ENCODE assay signal across 8 cellular contexts in genomic region chr5:175321927-175322532, GRCh38.
DNase-seq lines count a peak whose midpoint lies in the region; ATAC-seq, FAIRE-seq and TF ChIP-seq lines count a peak whose summit lies in the region.

No MANE protein-coding gene starts in this region.

- H3K27ac ChIP-seq in keratinocyte (ENCODE audit: control insufficient read depth, insufficient read depth, low read length) (no peak overlapping the region), stomach (no peak overlapping the region)

- intact Hi-C loops in activated T-helper 2 cell treated with anti-CD3 and anti-CD28 coated beads, Interferon-gamma antibody, Interleukin-2, Interleukin-4, amounts not matched to agents 10 μg/mL and 5 μg/mL and 100 μg/mL, durations not matched to agents 14 hours and 24 hours and 36 hours (cut with micrococcal nuclease) = no loop called here
- intact Hi-C loops in left cardiac atrium (cut with DNase I) = no loop called here
- intact Hi-C loops in stomach (cut with DNase I; ENCODE audit: low total_unique reads) = no loop called here

- TF ChIP-seq CTCF in keratinocyte (optimal IDR thresholded peaks at IDR 0.05 in 1 of 3, IDR thresholded peaks at IDR 0.05 in 1 of 3, conservative IDR thresholded peaks at IDR 0.05 in 1 of 3; ENCODE audit: extremely low read depth in 1 of 3, insufficient read depth in 2 of 3, low read length in 3 of 3) (no peak), stomach (IDR thresholded peaks at IDR 0.05) (no peak)

- H3K4me1 Mint-ChIP-seq in activated T-helper 2 cell treated with anti-CD3 and anti-CD28 coated beads, Interferon-gamma antibody, Interleukin-2, Interleukin-4, amounts not matched to agents 10 μg/mL and 5 μg/mL and 100 μg/mL, durations not matched to agents 14 hours and 24 hours and 36 hours (ENCODE audit: low read depth) = no peaks in the 10 kb centered on the region

- H4K20me1 ChIP-seq in keratinocyte (ENCODE audit: control insufficient read depth, extremely low read depth, insufficient read depth, low read length) = no peaks in the 10 kb centered on the region

- dilution Hi-C loops in keratinocyte (cut with MboI; ENCODE audit: extremely low pct_ligation_motif_present, low sequenced_read_pairs) = no loop called here

- no peak overlapping the region for H3K4me3 ChIP-seq in keratinocyte (ENCODE audit: control insufficient read depth in 2 of 3, extremely low read depth in 1 of 3, insufficient read depth in 2 of 3, low read depth in 1 of 3, low read length in 3 of 3)
- no peak overlapping the region for H3K4me3 ChIP-seq in stomach

- H2AFZ ChIP-seq in keratinocyte (ENCODE audit: control insufficient read depth, low read length) = no peak overlapping the region

- H3K27me3 ChIP-seq in keratinocyte (ENCODE audit: control insufficient read depth, extremely low read depth, insufficient read depth, low read length) (no peaks in the 10 kb centered on the region), stomach (no peaks in the 10 kb centered on the region)

- FAIRE-seq in keratinocyte (lab: Jason Lieb, UNC) = peak; percentile 84

- no peak overlapping the region for H3K4me3 Mint-ChIP-seq in activated T-helper 2 cell treated with anti-CD3 and anti-CD28 coated beads, Interferon-gamma antibody, Interleukin-2, Interleukin-4, amounts not matched to agents 10 μg/mL and 5 μg/mL and 100 μg/mL, durations not matched to agents 14 hours and 24 hours and 36 hours (ENCODE audit: low read depth)

- H3K9ac ChIP-seq in keratinocyte (ENCODE audit: control insufficient read depth, extremely low read depth, insufficient read depth, low read length) = no peak overlapping the region

- no peaks in the 10 kb centered on the region for H3K27me3 Mint-ChIP-seq in activated T-helper 2 cell treated with anti-CD3 and anti-CD28 coated beads, Interferon-gamma antibody, Interleukin-2, Interleukin-4, amounts not matched to agents 10 μg/mL and 5 μg/mL and 100 μg/mL, durations not matched to agents 14 hours and 24 hours and 36 hours (ENCODE audit: low read depth)

- WGBS in stomach, 5 donors = 19 to 27% (median 23%) methylated on average over 3 of the region's 3 CpGs

- no peak for TF ChIP-seq EP300 in stomach (IDR thresholded peaks at IDR 0.05)

- no peaks in the 10 kb centered on the region for H3K9me3 Mint-ChIP-seq in activated T-helper 2 cell treated with anti-CD3 and anti-CD28 coated beads, Interferon-gamma antibody, Interleukin-2, Interleukin-4, amounts not matched to agents 10 μg/mL and 5 μg/mL and 100 μg/mL, durations not matched to agents 14 hours and 24 hours and 36 hours

- H3K79me2 ChIP-seq in keratinocyte (ENCODE audit: control insufficient read depth, insufficient read depth, low read length) = no peaks in the 10 kb centered on the region

- DNase-seq in Caki2 (ENCODE audit: low read depth) = peak; percentile 48
- peak in 39 of 76 experiments; percentile 1 to 48 (median 9) for DNase-seq in HUDEP-2 (lab: John Stamatoyannopoulos, UW; ENCODE audit: unreplicated experiment in 76 of 76)
- DNase-seq in activated T-helper 2 cell treated with anti-CD3 and anti-CD28 coated beads, Interferon-gamma antibody, Interleukin-2, Interleukin-4, amounts not matched to agents 10 μg/mL and 5 μg/mL and 100 μg/mL, durations not matched to agents 14 hours and 24 hours and 36 hours (ENCODE audit: low spot score) = peak; percentile 11
- no peak for DNase-seq in keratinocyte (ENCODE audit: low read depth, low spot score)
- no peak for DNase-seq in left cardiac atrium
- DNase-seq in stomach = no peak

- H3K36me3 ChIP-seq in keratinocyte (ENCODE audit: control insufficient read depth in 2 of 2, extremely low read depth in 1 of 2, insufficient read depth in 2 of 2, low read length in 2 of 2) (no peaks in the 10 kb centered on the region), stomach (no peaks in the 10 kb centered on the region)

- no peaks in the 10 kb centered on the region for H3K36me3 Mint-ChIP-seq in activated T-helper 2 cell treated with anti-CD3 and anti-CD28 coated beads, Interferon-gamma antibody, Interleukin-2, Interleukin-4, amounts not matched to agents 10 μg/mL and 5 μg/mL and 100 μg/mL, durations not matched to agents 14 hours and 24 hours and 36 hours (ENCODE audit: low read depth)

- H3K27ac Mint-ChIP-seq in activated T-helper 2 cell treated with anti-CD3 and anti-CD28 coated beads, Interferon-gamma antibody, Interleukin-2, Interleukin-4, amounts not matched to agents 10 μg/mL and 5 μg/mL and 100 μg/mL, durations not matched to agents 14 hours and 24 hours and 36 hours = no peak overlapping the region

- H3K4me1 ChIP-seq in keratinocyte (ENCODE audit: control insufficient read depth, extremely low read depth, insufficient read depth, low read length) (peaks cover 8% of the 10 kb centered on the region), stomach (no peaks in the 10 kb centered on the region)

- in situ Hi-C loops in Caki2 (cut with HindIII; ENCODE audit: low pct_unique_long_range_greater_than_20kb, low sequenced_read_pairs) = no loop called here

- H3K4me2 ChIP-seq in keratinocyte (ENCODE audit: control insufficient read depth, extremely low read depth, insufficient read depth, low read depth, low read length) = no peak overlapping the region

- H3K9me1 ChIP-seq in keratinocyte (ENCODE audit: control insufficient read depth, extremely low read depth, insufficient read depth, low read length) = no peaks in the 10 kb centered on the region

- TF ChIP-seq POLR2A in stomach (IDR thresholded peaks at IDR 0.05) = no peak

- ATAC-seq in left cardiac atrium (no peak), HG03108 (IDR thresholded peaks at IDR 0.05; ENCODE audit: unreplicated experiment) (no peak), HG02981 (IDR thresholded peaks at IDR 0.05; ENCODE audit: unreplicated experiment) (no peak)

- no peaks in the 10 kb centered on the region for H3K9me3 ChIP-seq in keratinocyte (ENCODE audit: control insufficient read depth, low read depth, low read length)
- H3K9me3 ChIP-seq in stomach = no peaks in the 10 kb centered on the region

Comparison
In these comparisons a context has a peak if more than half of its experiments do, and no peak if none do; other contexts are left out.
1. DNase-seq: peak in Caki2 (single experiment), HUDEP-2 (39 of 76) and activated T-helper 2 cell treated with anti-CD3 and anti-CD28 coated beads, Interferon-gamma antibody, Interleukin-2, Interleukin-4, amounts not matched to agents 10 μg/mL and 5 μg/mL and 100 μg/mL, durations not matched to agents 14 hours and 24 hours and 36 hours (single experiment); none in keratinocyte (single experiment), left cardiac atrium (single experiment) and stomach (single experiment).